1 cellular context compared by ENCODE assay signal in the genomic region with DNA sequence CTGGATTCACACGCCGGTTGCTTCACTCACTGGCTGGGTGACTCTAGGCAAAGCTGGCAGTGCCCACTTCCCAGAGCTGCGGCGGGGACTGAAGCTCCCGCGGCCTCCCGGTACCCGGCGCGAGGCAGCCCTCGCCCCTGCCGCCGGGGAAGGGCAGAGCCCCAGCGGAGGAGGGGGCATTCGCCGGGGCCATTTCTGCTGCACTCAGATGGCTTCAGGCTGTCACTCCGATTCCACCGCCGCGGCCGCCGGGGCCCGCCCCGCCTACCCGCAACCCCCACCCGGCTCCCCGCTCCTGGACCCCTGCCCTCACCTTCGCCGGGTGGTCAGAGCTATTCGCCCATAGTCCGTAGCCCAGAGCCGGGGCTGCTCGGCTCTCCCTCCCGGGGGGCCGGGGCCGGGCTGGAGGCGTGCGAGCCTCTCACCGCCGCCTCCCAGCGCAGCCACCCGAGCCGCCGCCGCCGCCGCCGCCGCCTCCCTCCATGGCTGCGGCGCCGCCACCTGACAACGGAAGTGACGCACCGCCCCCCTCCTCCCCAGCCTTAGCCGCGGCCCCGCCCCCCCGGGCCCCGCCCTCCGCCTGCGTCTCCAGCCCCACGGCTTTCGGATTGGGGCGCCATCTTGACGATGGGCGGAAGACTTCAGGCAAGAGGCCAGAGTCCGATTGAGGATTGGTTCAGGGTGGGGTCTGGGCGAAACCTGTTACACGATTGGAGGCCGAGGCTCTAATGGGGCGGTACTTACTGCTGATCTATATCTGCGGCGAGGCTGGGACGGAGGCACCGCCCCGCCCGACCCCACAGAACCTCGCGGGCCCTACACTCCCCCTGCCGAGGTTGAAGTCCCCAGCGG.
TF ChIP-seq lines count a peak whose summit lies in the region.

A gene with protein sequence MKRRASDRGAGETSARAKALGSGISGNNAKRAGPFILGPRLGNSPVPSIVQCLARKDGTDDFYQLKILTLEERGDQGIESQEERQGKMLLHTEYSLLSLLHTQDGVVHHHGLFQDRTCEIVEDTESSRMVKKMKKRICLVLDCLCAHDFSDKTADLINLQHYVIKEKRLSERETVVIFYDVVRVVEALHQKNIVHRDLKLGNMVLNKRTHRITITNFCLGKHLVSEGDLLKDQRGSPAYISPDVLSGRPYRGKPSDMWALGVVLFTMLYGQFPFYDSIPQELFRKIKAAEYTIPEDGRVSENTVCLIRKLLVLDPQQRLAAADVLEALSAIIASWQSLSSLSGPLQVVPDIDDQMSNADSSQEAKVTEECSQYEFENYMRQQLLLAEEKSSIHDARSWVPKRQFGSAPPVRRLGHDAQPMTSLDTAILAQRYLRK (minus strand): TSS at position 515 of the 852 bp plus-strand sequence. CDS start 24,592 bp downstream, outside the sequence.

TF ChIP-seq in HEK293, 187 proteins besides CTCF, POLR2A, EP300 and RAD21 (continued from another document and continues in another):
- TF ChIP-seq, protein P1, sequence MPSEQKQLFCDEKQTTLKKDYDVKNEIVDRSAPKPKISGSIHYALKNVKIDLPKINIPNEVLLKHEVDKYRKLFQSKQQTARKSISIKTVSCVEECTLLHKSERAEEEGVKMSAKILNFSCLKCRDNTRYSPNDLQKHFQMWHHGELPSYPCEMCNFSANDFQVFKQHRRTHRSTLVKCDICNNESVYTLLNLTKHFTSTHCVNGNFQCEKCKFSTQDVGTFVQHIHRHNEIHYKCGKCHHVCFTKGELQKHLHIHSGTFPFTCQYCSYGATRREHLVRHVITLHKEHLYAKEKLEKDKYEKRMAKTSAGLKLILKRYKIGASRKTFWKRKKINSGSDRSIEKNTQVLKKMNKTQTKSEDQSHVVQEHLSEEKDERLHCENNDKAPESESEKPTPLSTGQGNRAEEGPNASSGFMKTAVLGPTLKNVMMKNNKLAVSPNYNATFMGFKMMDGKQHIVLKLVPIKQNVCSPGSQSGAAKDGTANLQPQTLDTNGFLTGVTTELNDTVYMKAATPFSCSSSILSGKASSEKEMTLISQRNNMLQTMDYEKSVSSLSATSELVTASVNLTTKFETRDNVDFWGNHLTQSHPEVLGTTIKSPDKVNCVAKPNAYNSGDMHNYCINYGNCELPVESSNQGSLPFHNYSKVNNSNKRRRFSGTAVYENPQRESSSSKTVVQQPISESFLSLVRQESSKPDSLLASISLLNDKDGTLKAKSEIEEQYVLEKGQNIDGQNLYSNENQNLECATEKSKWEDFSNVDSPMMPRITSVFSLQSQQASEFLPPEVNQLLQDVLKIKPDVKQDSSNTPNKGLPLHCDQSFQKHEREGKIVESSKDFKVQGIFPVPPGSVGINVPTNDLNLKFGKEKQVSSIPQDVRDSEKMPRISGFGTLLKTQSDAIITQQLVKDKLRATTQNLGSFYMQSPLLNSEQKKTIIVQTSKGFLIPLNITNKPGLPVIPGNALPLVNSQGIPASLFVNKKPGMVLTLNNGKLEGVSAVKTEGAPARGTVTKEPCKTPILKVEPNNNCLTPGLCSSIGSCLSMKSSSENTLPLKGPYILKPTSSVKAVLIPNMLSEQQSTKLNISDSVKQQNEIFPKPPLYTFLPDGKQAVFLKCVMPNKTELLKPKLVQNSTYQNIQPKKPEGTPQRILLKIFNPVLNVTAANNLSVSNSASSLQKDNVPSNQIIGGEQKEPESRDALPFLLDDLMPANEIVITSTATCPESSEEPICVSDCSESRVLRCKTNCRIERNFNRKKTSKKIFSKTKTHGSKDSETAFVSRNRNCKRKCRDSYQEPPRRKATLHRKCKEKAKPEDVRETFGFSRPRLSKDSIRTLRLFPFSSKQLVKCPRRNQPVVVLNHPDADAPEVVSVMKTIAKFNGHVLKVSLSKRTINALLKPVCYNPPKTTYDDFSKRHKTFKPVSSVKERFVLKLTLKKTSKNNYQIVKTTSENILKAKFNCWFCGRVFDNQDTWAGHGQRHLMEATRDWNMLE (tag by site-specific recombination; conservative IDR thresholded peaks at IDR 0.05; ENCODE audit: low read depth) = no peak
- TF ChIP-seq ZNF514 (tag by site-specific recombination; IDR thresholded peaks at IDR 0.05) = no peak
- no peak for TF ChIP-seq ZNF433 (tag by site-specific recombination; IDR thresholded peaks at IDR 0.05; ENCODE audit: low read depth)
- no peak for TF ChIP-seq ZNF37A (tag by site-specific recombination; IDR thresholded peaks at IDR 0.05)
- 0 out of 2 replicates have a peak, but pooled peaks have one; percentile 42 for TF ChIP-seq ZXDB (tag by site-specific recombination; IDR thresholded peaks at IDR 0.05)
- TF ChIP-seq PRDM1 (tag by site-specific recombination; IDR thresholded peaks at IDR 0.05) = no peak
- TF ChIP-seq ZNF23 (tag by site-specific recombination; IDR thresholded peaks at IDR 0.05; ENCODE audit: borderline replicate concordance) = no peak
- TF ChIP-seq ZNF138 (tag by site-specific recombination; IDR thresholded peaks at IDR 0.05; ENCODE audit: borderline replicate concordance) = no peak
- TF ChIP-seq ZNF404 (tag by site-specific recombination; IDR thresholded peaks at IDR 0.05) = no peak
- no peak for TF ChIP-seq BCL11B (tag by site-specific recombination; IDR thresholded peaks at IDR 0.05; ENCODE audit: low read depth)
- no peak for TF ChIP-seq ZFP3 (tag by site-specific recombination; IDR thresholded peaks at IDR 0.05; ENCODE audit: low read depth)
- TF ChIP-seq ZNF202 (tag by site-specific recombination; IDR thresholded peaks at IDR 0.05; ENCODE audit: borderline replicate concordance) = no peak
- TF ChIP-seq, protein P2, sequence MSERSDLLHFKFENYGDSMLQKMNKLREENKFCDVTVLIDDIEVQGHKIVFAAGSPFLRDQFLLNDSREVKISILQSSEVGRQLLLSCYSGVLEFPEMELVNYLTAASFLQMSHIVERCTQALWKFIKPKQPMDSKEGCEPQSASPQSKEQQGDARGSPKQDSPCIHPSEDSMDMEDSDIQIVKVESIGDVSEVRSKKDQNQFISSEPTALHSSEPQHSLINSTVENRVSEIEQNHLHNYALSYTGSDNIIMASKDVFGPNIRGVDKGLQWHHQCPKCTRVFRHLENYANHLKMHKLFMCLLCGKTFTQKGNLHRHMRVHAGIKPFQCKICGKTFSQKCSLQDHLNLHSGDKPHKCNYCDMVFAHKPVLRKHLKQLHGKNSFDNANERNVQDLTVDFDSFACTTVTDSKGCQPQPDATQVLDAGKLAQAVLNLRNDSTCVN (tag by site-specific recombination; optimal IDR thresholded peaks at IDR 0.05) = peak; percentile 46
- TF ChIP-seq GLI4 (tag by site-specific recombination; IDR thresholded peaks at IDR 0.05) = no peak
- no peak for TF ChIP-seq ZNF426 (tag by site-specific recombination; IDR thresholded peaks at IDR 0.05)
- TF ChIP-seq ZNF529 (tag by site-specific recombination; IDR thresholded peaks at IDR 0.05; ENCODE audit: insufficient replicate concordance) = no peak
- TF ChIP-seq, protein P3, sequence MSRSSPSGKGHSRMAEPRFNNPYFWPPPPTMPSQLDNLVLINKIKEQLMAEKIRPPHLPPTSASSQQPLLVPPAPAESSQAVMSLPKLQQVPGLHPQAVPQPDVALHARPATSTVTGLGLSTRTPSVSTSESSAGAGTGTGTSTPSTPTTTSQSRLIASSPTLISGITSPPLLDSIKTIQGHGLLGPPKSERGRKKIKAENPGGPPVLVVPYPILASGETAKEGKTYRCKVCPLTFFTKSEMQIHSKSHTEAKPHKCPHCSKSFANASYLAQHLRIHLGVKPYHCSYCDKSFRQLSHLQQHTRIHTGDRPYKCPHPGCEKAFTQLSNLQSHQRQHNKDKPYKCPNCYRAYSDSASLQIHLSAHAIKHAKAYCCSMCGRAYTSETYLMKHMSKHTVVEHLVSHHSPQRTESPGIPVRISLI (tag by site-specific recombination; IDR thresholded peaks at IDR 0.05) = no peak
- TF ChIP-seq ZNF132 (tag by site-specific recombination; IDR thresholded peaks at IDR 0.05; ENCODE audit: borderline replicate concordance) = no peak
- TF ChIP-seq ZFP69B (tag by site-specific recombination; IDR thresholded peaks at IDR 0.05) = no peak
- TF ChIP-seq ZNF610 (tag by site-specific recombination; IDR thresholded peaks at IDR 0.05; ENCODE audit: borderline replicate concordance) = no peak
- TF ChIP-seq ZNF707 (tag by site-specific recombination; IDR thresholded peaks at IDR 0.05) = no peak
- TF ChIP-seq ZNF530 (tag by site-specific recombination; IDR thresholded peaks at IDR 0.05; ENCODE audit: low read depth) = no peak
- TF ChIP-seq, protein P4, sequence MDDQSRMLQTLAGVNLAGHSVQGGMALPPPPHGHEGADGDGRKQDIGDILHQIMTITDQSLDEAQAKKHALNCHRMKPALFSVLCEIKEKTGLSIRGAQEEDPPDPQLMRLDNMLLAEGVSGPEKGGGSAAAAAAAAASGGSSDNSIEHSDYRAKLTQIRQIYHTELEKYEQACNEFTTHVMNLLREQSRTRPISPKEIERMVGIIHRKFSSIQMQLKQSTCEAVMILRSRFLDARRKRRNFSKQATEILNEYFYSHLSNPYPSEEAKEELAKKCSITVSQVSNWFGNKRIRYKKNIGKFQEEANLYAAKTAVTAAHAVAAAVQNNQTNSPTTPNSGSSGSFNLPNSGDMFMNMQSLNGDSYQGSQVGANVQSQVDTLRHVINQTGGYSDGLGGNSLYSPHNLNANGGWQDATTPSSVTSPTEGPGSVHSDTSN (CRISPR knock-in tag; IDR thresholded peaks at IDR 0.05) = no peak
- no peak for TF ChIP-seq ZIC2 (tag by site-specific recombination; IDR thresholded peaks at IDR 0.05)
- TF ChIP-seq GLI2 (tag by site-specific recombination; IDR thresholded peaks at IDR 0.05; ENCODE audit: borderline replicate concordance, low read depth) = no peak
- TF ChIP-seq ZNF391 (tag by site-specific recombination; IDR thresholded peaks at IDR 0.05; ENCODE audit: borderline replicate concordance, low read depth) = no peak
- TF ChIP-seq ZNF777 (tag by site-specific recombination; IDR thresholded peaks at IDR 0.05; ENCODE audit: borderline replicate concordance) = no peak
- TF ChIP-seq, protein P5, sequence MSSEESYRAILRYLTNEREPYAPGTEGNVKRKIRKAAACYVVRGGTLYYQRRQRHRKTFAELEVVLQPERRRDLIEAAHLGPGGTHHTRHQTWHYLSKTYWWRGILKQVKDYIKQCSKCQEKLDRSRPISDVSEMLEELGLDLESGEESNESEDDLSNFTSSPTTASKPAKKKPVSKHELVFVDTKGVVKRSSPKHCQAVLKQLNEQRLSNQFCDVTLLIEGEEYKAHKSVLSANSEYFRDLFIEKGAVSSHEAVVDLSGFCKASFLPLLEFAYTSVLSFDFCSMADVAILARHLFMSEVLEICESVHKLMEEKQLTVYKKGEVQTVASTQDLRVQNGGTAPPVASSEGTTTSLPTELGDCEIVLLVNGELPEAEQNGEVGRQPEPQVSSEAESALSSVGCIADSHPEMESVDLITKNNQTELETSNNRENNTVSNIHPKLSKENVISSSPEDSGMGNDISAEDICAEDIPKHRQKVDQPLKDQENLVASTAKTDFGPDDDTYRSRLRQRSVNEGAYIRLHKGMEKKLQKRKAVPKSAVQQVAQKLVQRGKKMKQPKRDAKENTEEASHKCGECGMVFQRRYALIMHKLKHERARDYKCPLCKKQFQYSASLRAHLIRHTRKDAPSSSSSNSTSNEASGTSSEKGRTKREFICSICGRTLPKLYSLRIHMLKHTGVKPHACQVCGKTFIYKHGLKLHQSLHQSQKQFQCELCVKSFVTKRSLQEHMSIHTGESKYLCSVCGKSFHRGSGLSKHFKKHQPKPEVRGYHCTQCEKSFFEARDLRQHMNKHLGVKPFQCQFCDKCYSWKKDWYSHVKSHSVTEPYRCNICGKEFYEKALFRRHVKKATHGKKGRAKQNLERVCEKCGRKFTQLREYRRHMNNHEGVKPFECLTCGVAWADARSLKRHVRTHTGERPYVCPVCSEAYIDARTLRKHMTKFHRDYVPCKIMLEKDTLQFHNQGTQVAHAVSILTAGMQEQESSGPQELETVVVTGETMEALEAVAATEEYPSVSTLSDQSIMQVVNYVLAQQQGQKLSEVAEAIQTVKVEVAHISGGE (tag by site-specific recombination; conservative IDR thresholded peaks at IDR 0.05; ENCODE audit: low read depth) = peak; percentile 33; the same call in 1 of the 2 replicates
- no peak for TF ChIP-seq ZNF544 (tag by site-specific recombination; IDR thresholded peaks at IDR 0.05)
- no peak for TF ChIP-seq ZNF302 (tag by site-specific recombination; IDR thresholded peaks at IDR 0.05; ENCODE audit: low read depth)
- no peak for TF ChIP-seq ZNF701 (tag by site-specific recombination; IDR thresholded peaks at IDR 0.05)
- TF ChIP-seq, protein P6, sequence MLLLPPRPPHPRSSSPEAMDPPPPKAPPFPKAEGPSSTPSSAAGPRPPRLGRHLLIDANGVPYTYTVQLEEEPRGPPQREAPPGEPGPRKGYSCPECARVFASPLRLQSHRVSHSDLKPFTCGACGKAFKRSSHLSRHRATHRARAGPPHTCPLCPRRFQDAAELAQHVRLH (tag by site-specific recombination; IDR thresholded peaks at IDR 0.05) = no peak
- peak; percentile 93 for TF ChIP-seq YY1 (tag by site-specific recombination; IDR thresholded peaks at IDR 0.05)
- TF ChIP-seq, protein P7, sequence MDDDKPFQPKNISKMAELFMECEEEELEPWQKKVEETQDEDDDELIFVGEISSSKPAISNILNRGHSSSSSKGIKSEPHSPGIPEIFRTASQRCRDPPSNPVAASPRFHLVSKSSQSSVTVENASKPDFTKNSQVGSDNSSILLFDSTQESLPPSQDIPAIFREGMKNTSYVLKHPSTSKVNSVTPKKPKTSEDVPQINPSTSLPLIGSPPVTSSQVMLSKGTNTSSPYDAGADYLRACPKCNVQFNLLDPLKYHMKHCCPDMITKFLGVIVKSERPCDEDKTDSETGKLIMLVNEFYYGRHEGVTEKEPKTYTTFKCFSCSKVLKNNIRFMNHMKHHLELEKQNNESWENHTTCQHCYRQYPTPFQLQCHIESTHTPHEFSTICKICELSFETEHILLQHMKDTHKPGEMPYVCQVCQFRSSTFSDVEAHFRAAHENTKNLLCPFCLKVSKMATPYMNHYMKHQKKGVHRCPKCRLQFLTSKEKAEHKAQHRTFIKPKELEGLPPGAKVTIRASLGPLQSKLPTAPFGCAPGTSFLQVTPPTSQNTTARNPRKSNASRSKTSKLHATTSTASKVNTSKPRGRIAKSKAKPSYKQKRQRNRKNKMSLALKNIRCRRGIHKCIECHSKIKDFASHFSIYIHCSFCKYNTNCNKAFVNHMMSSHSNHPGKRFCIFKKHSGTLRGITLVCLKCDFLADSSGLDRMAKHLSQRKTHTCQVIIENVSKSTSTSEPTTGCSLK (tag by site-specific recombination; IDR thresholded peaks at IDR 0.05) = no peak
- no peak for TF ChIP-seq ZNF473 (tag by site-specific recombination; IDR thresholded peaks at IDR 0.05)
- no peak for TF ChIP-seq ZNF274 (IDR thresholded peaks at IDR 0.05; ENCODE audit: low read length)
- no peak for TF ChIP-seq ZNF274 (tag by site-specific recombination; IDR thresholded peaks at IDR 0.05; ENCODE audit: borderline replicate concordance)
- TF ChIP-seq ZNF561 (tag by site-specific recombination; IDR thresholded peaks at IDR 0.05; ENCODE audit: borderline replicate concordance) = no peak; the same call in none of the 2 replicates
- TF ChIP-seq ZNF324 (tag by site-specific recombination; IDR thresholded peaks at IDR 0.05) = 0 out of 2 replicates have a peak, but pooled peaks have one; percentile 37
- TF ChIP-seq KLF10 (tag by site-specific recombination; IDR thresholded peaks at IDR 0.05) = no peak; the same call in 1 of the 2 replicates
- 0 out of 2 replicates have a peak, but pooled peaks have one; percentile 22 for TF ChIP-seq ZNF677 (tag by site-specific recombination; IDR thresholded peaks at IDR 0.05)
- TF ChIP-seq ZNF621 (tag by site-specific recombination; IDR thresholded peaks at IDR 0.05) = no peak
- no peak for TF ChIP-seq ZNF555 (tag by site-specific recombination; conservative IDR thresholded peaks at IDR 0.05)
- no peak for TF ChIP-seq ZNF654 (tag by site-specific recombination; IDR thresholded peaks at IDR 0.05; ENCODE audit: low read depth)
- no peak for TF ChIP-seq ZFP37 (tag by site-specific recombination; IDR thresholded peaks at IDR 0.05)
- TF ChIP-seq SCRT2 (tag by site-specific recombination; IDR thresholded peaks at IDR 0.05) = no peak
- TF ChIP-seq ZEB2 (tag by site-specific recombination; IDR thresholded peaks at IDR 0.05) = no peak; the same call in none of the 2 replicates
- TF ChIP-seq YY2 (tag by site-specific recombination; IDR thresholded peaks at IDR 0.05) = peak; percentile 92
